In genomic region chr6:137224890-137225198, GRCh38 we compare ENCODE assay signal across 11 cellular contexts. TPM values are rescaled to one million over a fixed set of nuclear protein-coding genes. Genes with fewer than 3 reads are reported as not detected.
DNase-seq lines count a peak whose midpoint lies in the region; ATAC-seq and TF ChIP-seq lines count a peak whose summit lies in the region.
"Had no signal": no experiment of that assay in that cellular context is flagged by ENCODE, and none has a peak within 500 bp of the region (broad histone marks: within the 10 kb centered on the region; RNA-seq: fewer than 3 reads in every experiment).

No MANE protein-coding gene starts in this region.

- H3K27ac Mint-ChIP-seq in naive B cell: peak overlapping the region in 4 of 6 donors; percentile 44 to 94 (median 78)
- no peak overlapping the region for H3K27ac Mint-ChIP-seq in WTC11

- H3K9me3 Mint-ChIP-seq in naive B cell (no peaks in the 10 kb centered on the region), WTC11 (peaks cover 4% of the 10 kb centered on the region; the same call in 1 of the 2 replicates)
- H3K9me3 Mint-ChIP-seq in activated T-cell treated with anti-CD3 and anti-CD28 coated beads, Interleukin-2, amount 50 U/mL, for 4 hours: no peaks in the 10 kb centered on the region

- DNase-seq in SIG-M5 treated with dmso at 0.1 percent for 504 hours (lab: John Stamatoyannopoulos, UW; ENCODE audit: unreplicated experiment) (peak; percentile 98), naive B cell (peak; percentile 72), cerebellum (ENCODE audit: low spot score) (no peak), WTC11 (ENCODE audit: low spot score) (no peak), 8988T (no peak)
- no peak for DNase-seq in activated T-cell treated with anti-CD3 and anti-CD28 coated beads, Interleukin-2, amount 50 U/mL, for 4 hours

- ATAC-seq in GM18508 (IDR thresholded peaks at IDR 0.05; ENCODE audit: insufficient read depth, unreplicated experiment) (peak; percentile 57), HG02798 (IDR thresholded peaks at IDR 0.05; ENCODE audit: poor library complexity, unreplicated experiment) (peak; percentile 67), naive B cell (ENCODE audit: low read depth in 2 of 2) (peak; percentile 87 to 88), WTC11 (no peak)
- no peak for ATAC-seq in activated T-cell treated with anti-CD3 and anti-CD28 coated beads, Interleukin-2, amount 50 U/mL, for 4 hours

- no peaks in the 10 kb centered on the region for H3K36me3 Mint-ChIP-seq in naive B cell
- no peaks in the 10 kb centered on the region for H3K36me3 Mint-ChIP-seq in activated T-cell treated with anti-CD3 and anti-CD28 coated beads, Interleukin-2, amount 50 U/mL, for 4 hours (ENCODE audit: insufficient read depth)
- H3K36me3 Mint-ChIP-seq in WTC11: no peaks in the 10 kb centered on the region

- POLR2A ChIA-PET in WTC11 (lab: Charles Lee): no interaction called here

- no peaks in the 10 kb centered on the region for H3K27me3 Mint-ChIP-seq in naive B cell
- no peaks in the 10 kb centered on the region for H3K27me3 Mint-ChIP-seq in activated T-cell treated with anti-CD3 and anti-CD28 coated beads, Interleukin-2, amount 50 U/mL, for 4 hours (ENCODE audit: low read depth)
- no peaks in the 10 kb centered on the region for H3K27me3 Mint-ChIP-seq in WTC11 (ENCODE audit: low read depth)

- H3K4me1 Mint-ChIP-seq in naive B cell (peaks cover 54 to 80% (median 64%) of the 10 kb centered on the region in 3 donors), WTC11 (peaks cover 6% of the 10 kb centered on the region)
- peaks cover 54% of the 10 kb centered on the region for H3K4me1 Mint-ChIP-seq in activated T-cell treated with anti-CD3 and anti-CD28 coated beads, Interleukin-2, amount 50 U/mL, for 4 hours (ENCODE audit: low read depth)

- CTCF ChIA-PET in WTC11 (lab: Charles Lee): no interaction called here

- TF ChIP-seq CTCF in WTC11 (IDR thresholded peaks at IDR 0.05): no peak

- H3K4me3 Mint-ChIP-seq in naive B cell (peak overlapping the region; percentile 30 to 75 (median 54)), WTC11 (no peak overlapping the region)
- no peak overlapping the region for H3K4me3 Mint-ChIP-seq in activated T-cell treated with anti-CD3 and anti-CD28 coated beads, Interleukin-2, amount 50 U/mL, for 4 hours

TF ChIP-seq in WTC11, 78 proteins besides CTCF, POLR2A, EP300 and RAD21:
- no peak for TF ChIP-seq RELA (CRISPR knock-in tag; IDR thresholded peaks at IDR 0.05; ENCODE audit: borderline replicate concordance)
- TF ChIP-seq GABPB1 (CRISPR knock-in tag; IDR thresholded peaks at IDR 0.05): no peak
- TF ChIP-seq HMGA2 (CRISPR knock-in tag; IDR thresholded peaks at IDR 0.05): no peak
- no peak for TF ChIP-seq USF1 (CRISPR knock-in tag; IDR thresholded peaks at IDR 0.05)
- no peak for TF ChIP-seq OVOL2 (CRISPR knock-in tag; IDR thresholded peaks at IDR 0.05; ENCODE audit: borderline replicate concordance)
- TF ChIP-seq ZNF317 (CRISPR knock-in tag; IDR thresholded peaks at IDR 0.05; ENCODE audit: borderline replicate concordance, low read depth): no peak

RNA-seq across cellular contexts. Expression of gene IFNGR1, which starts 5.7 kb away (rescaled TPM):
- 10 to 100 TPM; 62.8 to 86.0 (median 70.8) TPM for polyA plus RNA-seq in naive B cell (ENCODE audit: low read depth in 6 of 6)
- total RNA-seq in cerebellum: 41.1 TPM
- 10 to 100 TPM in 2 of 3 donors, 1 to 10 TPM in 1; 8.9 to 12.0 (median 11.9) TPM for total RNA-seq in activated T-cell treated with anti-CD3 and anti-CD28 coated beads, Interleukin-2, amount 50 U/mL, for 4 hours
- total RNA-seq in WTC11 (2021): 15.7 to 17.6 TPM (median 17.5 TPM) in 3 replicates

RNA-seq across cellular contexts. Expression of gene IL22RA2, which starts 51.4 kb away (rescaled TPM):
- polyA plus RNA-seq in naive B cell (ENCODE audit: low read depth in 6 of 6): not detected
- total RNA-seq in cerebellum (not detected), WTC11 (2021) (not detected in 3 replicates)
- not detected for total RNA-seq in activated T-cell treated with anti-CD3 and anti-CD28 coated beads, Interleukin-2, amount 50 U/mL, for 4 hours
- total RNA-seq: dermis microvascular lymphatic vessel endothelial cell, SJSA1, subcutaneous adipose tissue had no signal

Comparison
In these comparisons a context has a peak if more than half of its experiments do, and no peak if none do; other contexts are left out.
1. ATAC-seq: peak in GM18508 (single experiment), HG02798 (single experiment) and naive B cell (2 of 2); none in activated T-cell treated with anti-CD3 and anti-CD28 coated beads, Interleukin-2, amount 50 U/mL, for 4 hours (0 of 2) and WTC11 (single experiment).
2. DNase-seq: peak in SIG-M5 treated with dmso at 0.1 percent for 504 hours (single experiment) and naive B cell (single experiment); none in cerebellum (single experiment), activated T-cell treated with anti-CD3 and anti-CD28 coated beads, Interleukin-2, amount 50 U/mL, for 4 hours (single experiment), WTC11 (single experiment) and 8988T (single experiment).
3. H3K4me3 Mint-ChIP-seq: peak in naive B cell (8 of 8); none in activated T-cell treated with anti-CD3 and anti-CD28 coated beads, Interleukin-2, amount 50 U/mL, for 4 hours (single experiment) and WTC11 (single experiment).